Comparison of ENCODE assay signal across 17 cellular contexts in the genomic region with DNA sequence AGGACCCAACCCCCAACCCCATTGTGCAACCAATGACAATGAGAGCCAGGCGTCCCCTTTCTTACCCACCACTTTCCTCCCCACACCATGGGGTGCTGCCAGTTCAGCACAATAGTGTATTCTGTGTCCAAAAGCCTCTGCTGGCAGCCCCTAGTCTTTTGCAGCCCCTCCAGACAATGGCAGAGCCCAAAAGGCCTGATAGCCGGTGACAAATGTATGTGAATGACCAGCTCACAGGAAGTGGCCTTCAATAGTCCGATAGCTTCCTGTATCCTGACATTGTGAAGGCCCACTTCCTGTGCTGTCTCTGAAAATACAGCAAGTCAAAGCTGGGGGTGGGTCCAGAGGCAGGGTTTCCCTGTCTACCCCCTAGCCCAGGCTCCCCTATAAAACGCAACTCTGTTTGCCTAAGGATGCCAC. TPM values are rescaled to one million over a fixed set of nuclear protein-coding genes. Genes with fewer than 3 reads are reported as not detected.
DNase-seq lines count a peak whose midpoint lies in the region; ATAC-seq, FAIRE-seq and TF ChIP-seq lines count a peak whose summit lies in the region.
"Had no signal": no experiment of that assay in that cellular context is flagged by ENCODE, and none has a peak within 500 bp of the region (broad histone marks: within the 10 kb centered on the region; RNA-seq: fewer than 3 reads in every experiment).

No MANE protein-coding gene starts in this region.

- H3K4me1 ChIP-seq in Loucy (ENCODE audit: insufficient read depth, low read length, poor library complexity, severe bottlenecking) = peaks cover 9% of the 10 kb centered on the region
- H3K4me1 ChIP-seq in psoas muscle = peaks cover 17% of the 10 kb centered on the region

- no peaks in the 10 kb centered on the region for H3K9me3 Mint-ChIP-seq in MCF 10A (ENCODE audit: unreplicated experiment)
- H3K9me3 Mint-ChIP-seq: activated CD4-positive, alpha-beta T cell treated with anti-CD3 and anti-CD28 coated beads, Interleukin-2, amount 10 ng/mL, durations not matched to agents 24 days and 14 days; HFFc6 had no signal

- H3K27ac Mint-ChIP-seq in MCF 10A (ENCODE audit: low read depth, unreplicated experiment) = no peak overlapping the region
- H3K27ac Mint-ChIP-seq: activated CD4-positive, alpha-beta T cell treated with anti-CD3 and anti-CD28 coated beads, Interleukin-2, amount 10 ng/mL, durations not matched to agents 24 days and 14 days; HFFc6 had no signal

- BruUV-seq in MCF 10A (replicated peaks; lab: Mats Ljungman, UMichigan) = no TSS peak

- no peak overlapping the region for H3K4me3 Mint-ChIP-seq in MCF 10A (ENCODE audit: unreplicated experiment)
- H3K4me3 Mint-ChIP-seq: activated CD4-positive, alpha-beta T cell treated with anti-CD3 and anti-CD28 coated beads, Interleukin-2, amount 10 ng/mL, durations not matched to agents 24 days and 14 days; HFFc6 had no signal

- no peaks in the 10 kb centered on the region for H3K27me3 Mint-ChIP-seq in MCF 10A (ENCODE audit: insufficient read depth, unreplicated experiment)
- H3K27me3 Mint-ChIP-seq: activated CD4-positive, alpha-beta T cell treated with anti-CD3 and anti-CD28 coated beads, Interleukin-2, amount 10 ng/mL, durations not matched to agents 24 days and 14 days had no signal

- no peaks in the 10 kb centered on the region for H4K20me1 ChIP-seq in Loucy (ENCODE audit: insufficient read depth, low read length, poor library complexity, severe bottlenecking)

- DNase-seq in dermis blood vessel endothelial cell (peak; percentile 76), left lobe of liver (ENCODE audit: low spot score) (no peak), psoas muscle (no peak), urothelium cell line (ENCODE audit: low spot score) (no peak), MCF 10A (ENCODE audit: unreplicated experiment) (no peak)
- DNase-seq: activated CD4-positive, alpha-beta T cell treated with anti-CD3 and anti-CD28 coated beads, Interleukin-2, amount 10 ng/mL, durations not matched to agents 24 days and 14 days; activated T-cell treated with anti-CD3 and anti-CD28 coated beads, Interleukin-2, amount 50 U/mL, for 48 hours; Calu3; HFFc6; NCI-H1417 treated with DMSO at 0.1 percent for 48 hours; SJCRH30 had no signal

- H3K9me3 ChIP-seq in Loucy (ENCODE audit: insufficient read depth, low read depth, low read length) (no peaks in the 10 kb centered on the region), psoas muscle (no peaks in the 10 kb centered on the region)
- H3K9me3 ChIP-seq: SJCRH30 had no signal

- H3K9ac ChIP-seq in Loucy (ENCODE audit: low read depth, low read length, poor library complexity, severe bottlenecking) = no peak overlapping the region
- H3K9ac ChIP-seq: KMS-11 had no signal

- WGBS in psoas muscle, 3 donors = 71 to 80% (median 75%) methylated on average over 4 of the region's 4 CpGs

- CTCF ChIA-PET in MCF 10A (lab: Yijun Ruan, JAX) = interaction anchor here (0.6 to 1.7 kb wide), 3 partner anchors 9 to 17 kb away, joined by 3 to 9 read pairs (median 4); partner anchors contain the start of gene SMIM12

- peak overlapping the region; percentile 39 for H3K4me2 ChIP-seq in Loucy (ENCODE audit: low read depth, low read length, poor library complexity, severe bottlenecking)
- H3K4me2 ChIP-seq: KMS-11 had no signal

- H2AFZ ChIP-seq in Loucy (ENCODE audit: low read length) = no peak overlapping the region

- H3K4me3 ChIP-seq in Loucy (ENCODE audit: low read length, poor library complexity, severe bottlenecking) (no peak overlapping the region), psoas muscle (no peak overlapping the region)
- H3K4me3 ChIP-seq: SJCRH30 had no signal

- H3K36me3 ChIP-seq in Loucy (ENCODE audit: insufficient read depth, low read length) (no peaks in the 10 kb centered on the region), psoas muscle (ENCODE audit: insufficient read depth in 1 of 2, low read depth in 1 of 2) (no peaks in the 10 kb centered on the region)
- H3K36me3 ChIP-seq: SJCRH30 had no signal

- peaks cover 11% of the 10 kb centered on the region for H3K36me3 Mint-ChIP-seq in MCF 10A (ENCODE audit: insufficient read depth, unreplicated experiment)

- H3F3A ChIP-seq in Loucy (ENCODE audit: low read depth) = no peaks in the 10 kb centered on the region

- intact Hi-C loops in psoas muscle (cut with DNase I) (no loop called here), MCF 10A (cut with micrococcal nuclease) (no loop called here)

- POLR2A ChIA-PET in MCF 10A (lab: Yijun Ruan, JAX) = no interaction called here

- H3K79me2 ChIP-seq in Loucy (ENCODE audit: insufficient read depth, low read length) = no peaks in the 10 kb centered on the region

- no peak for TF ChIP-seq CTCF in Loucy (conservative IDR thresholded peaks at IDR 0.05; ENCODE audit: low read length)
- no peak for TF ChIP-seq CTCF in psoas muscle (IDR thresholded peaks at IDR 0.05)
- no peak for TF ChIP-seq CTCF in MCF 10A (IDR thresholded peaks at IDR 0.05; ENCODE audit: unreplicated experiment)

- H3K9me2 ChIP-seq in Loucy (replicated peaks; ENCODE audit: low read depth, low read length) = no peaks in the 10 kb centered on the region

- H3K27me3 ChIP-seq in Loucy (ENCODE audit: insufficient read depth, low read length, poor library complexity, severe bottlenecking) (no peaks in the 10 kb centered on the region), psoas muscle (ENCODE audit: insufficient read depth in 3 of 3, low read length in 2 of 3) (no peaks in the 10 kb centered on the region)
- H3K27me3 ChIP-seq: SJCRH30 had no signal

- ATAC-seq in left lobe of liver = peak; percentile 47
- peak in 1 of 4 donors; percentile 23 for ATAC-seq in psoas muscle
- no peak for ATAC-seq in HG03520 (IDR thresholded peaks at IDR 0.05; ENCODE audit: unreplicated experiment)

- peak overlapping the region; percentile 58 for H3K27ac ChIP-seq in psoas muscle
- H3K27ac ChIP-seq: KMS-11, SJCRH30 had no signal

- no peaks in the 10 kb centered on the region for H3K4me1 Mint-ChIP-seq in MCF 10A (ENCODE audit: insufficient read depth, unreplicated experiment)

- FAIRE-seq in urothelium cell line (lab: Jason Lieb, UNC) = no peak
- FAIRE-seq: islet of Langerhans had no signal

RNA-seq across cellular contexts. Expression of gene SMIM12, which starts 16.6 kb away (rescaled TPM):
- total RNA-seq in dermis blood vessel endothelial cell = 49.2 and 71.1 TPM in 2 replicates
- total RNA-seq in left lobe of liver = 32.0 TPM
- total RNA-seq in psoas muscle = 10 to 100 TPM; 17.9 to 66.5 (median 45.8) TPM
- 100 to 1,000 TPM in 2 of 3 donors, 10 to 100 TPM in 1; 59.2 to 140 (median 101) TPM for polyA plus RNA-seq in psoas muscle
- 40.2 and 41.4 TPM in 2 replicates for total RNA-seq in MCF 10A (2022)

RNA-seq across cellular contexts. Expression of gene GJA4, which starts 50.2 kb away (rescaled TPM):
- total RNA-seq in dermis blood vessel endothelial cell (54.3 and 61.8 TPM in 2 replicates), left lobe of liver (12.5 TPM), psoas muscle (10 to 100 TPM in 2 of 4 donors, 1 to 10 TPM in 2; 9.1 to 19.7 (median 11.0) TPM), MCF 10A (2022) (not detected in 2 replicates)
- 10 to 100 TPM in 2 of 3 donors, 1 to 10 TPM in 1; 9.3 to 13.0 (median 11.6) TPM for polyA plus RNA-seq in psoas muscle
- total RNA-seq: activated CD4-positive, alpha-beta T cell treated with anti-CD3 and anti-CD28 coated beads, Interleukin-2, amount 10 ng/mL, durations not matched to agents 24 days and 14 days; Calu3; HFFc6; NCI-H460; SJCRH30; T-helper 2 cell treated with Interferon-gamma antibody and Interleukin-4, amounts not matched to agents 100 ng/mL and 5 ng/mL, for 36 hours had no signal

Comparison
In these comparisons a context has a peak if more than half of its experiments do, and no peak if none do; other contexts are left out.
1. RNA of gene GJA4, which starts 50.2 kb away (total RNA-seq): 54.3 to 61.8 TPM in dermis blood vessel endothelial cell, 9.1 to 19.7 TPM in psoas muscle and 12.5 TPM in left lobe of liver (single experiment); not detected in MCF 10A; every median in the first group is over 10 times any median in the second.